In the genomic region with DNA sequence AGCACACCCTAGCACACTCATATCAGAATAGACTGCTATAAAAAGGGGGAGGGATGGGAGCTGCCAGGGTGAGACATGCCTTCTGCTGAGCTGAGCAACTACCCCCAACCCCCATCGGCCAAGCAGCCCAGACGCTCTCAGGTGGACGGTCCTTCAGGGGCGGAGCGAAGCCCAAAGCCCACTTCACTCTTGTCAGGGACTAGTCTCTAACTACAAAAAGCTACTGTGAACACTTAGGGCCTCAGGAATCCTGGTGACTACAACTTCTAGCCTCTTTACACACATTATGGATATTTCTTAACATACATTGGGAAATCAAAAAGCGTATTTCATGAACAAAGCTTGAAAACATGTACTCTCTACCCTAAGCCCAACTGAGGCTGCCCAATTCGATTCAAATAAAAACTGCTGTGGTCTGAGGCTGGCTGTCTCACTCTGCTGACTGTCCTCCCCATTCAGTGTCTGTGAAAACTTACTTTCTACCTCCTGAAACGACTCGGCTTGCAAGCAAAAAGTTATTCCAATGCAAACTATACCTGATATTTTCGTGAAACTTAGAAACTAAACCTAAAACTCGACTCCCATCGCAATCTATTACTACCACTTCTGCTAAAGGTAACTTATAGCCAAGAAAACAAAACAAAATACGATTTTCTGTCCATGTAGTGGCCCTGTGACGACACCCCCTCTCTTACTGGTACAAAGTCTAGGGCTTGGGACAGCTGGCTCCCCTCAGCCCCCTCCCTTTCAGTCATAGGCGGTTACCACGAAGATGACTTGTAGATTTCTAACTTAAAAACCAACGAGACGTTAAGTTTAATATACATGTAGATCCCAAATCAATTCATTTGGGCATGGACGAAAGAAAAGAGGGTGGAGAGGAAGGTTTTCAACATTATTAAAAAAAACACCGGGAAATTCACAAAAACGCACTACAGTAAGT, we compare ENCODE assay signal across 8 cellular contexts. TPM values are rescaled to one million over a fixed set of nuclear protein-coding genes. Genes with fewer than 3 reads are reported as not detected.
DNase-seq lines count a peak whose midpoint lies in the region; ATAC-seq lines count a peak whose summit lies in the region.

No MANE protein-coding gene starts in this region.

- peak overlapping the region; percentile 86 for H3K4me3 Mint-ChIP-seq in activated naive CD8-positive, alpha-beta T cell treated with anti-CD3 and anti-CD28 coated beads for 36 hours

- H3K27ac Mint-ChIP-seq in activated naive CD8-positive, alpha-beta T cell treated with anti-CD3 and anti-CD28 coated beads for 36 hours, result peak overlapping the region; percentile 90

- H3K9me3 Mint-ChIP-seq in activated naive CD8-positive, alpha-beta T cell treated with anti-CD3 and anti-CD28 coated beads for 36 hours, result no peaks in the 10 kb centered on the region

- peaks cover 71% of the 10 kb centered on the region for H3K4me1 Mint-ChIP-seq in activated naive CD8-positive, alpha-beta T cell treated with anti-CD3 and anti-CD28 coated beads for 36 hours

- intact Hi-C loops in sciatic nerve (cut with DNase I), result loop anchor here (5.0 kb wide), 1 partner anchor 100 kb away; no protein-coding TSS in a partner anchor

- H3K27me3 Mint-ChIP-seq in activated naive CD8-positive, alpha-beta T cell treated with anti-CD3 and anti-CD28 coated beads for 36 hours, result no peaks in the 10 kb centered on the region

- ATAC-seq in sciatic nerve, result peak; percentile 27
- no peak for ATAC-seq in HG03342 (IDR thresholded peaks at IDR 0.05; ENCODE audit: unreplicated experiment)

- DNase-seq in activated CD4-positive, alpha-beta T cell treated with anti-CD3 and anti-CD28 coated beads for 48 hours, result peak; percentile 50
- no peak for DNase-seq in activated CD4-positive, alpha-beta T cell treated with anti-CD3 and anti-CD28 coated beads, Interleukin-2, amount 50 U/mL, for 4 hours
- peak; percentile 29 for DNase-seq in NCI-H524 treated with DMSO at 0.1 percent for 48 hours (lab: John Stamatoyannopoulos, UW)
- DNase-seq in activated naive CD8-positive, alpha-beta T cell treated with anti-CD3 and anti-CD28 coated beads for 36 hours, result peak; percentile 33
- peak; percentile 47 for DNase-seq in hepatic stellate cell (ENCODE audit: low spot score)
- no peak for DNase-seq in sciatic nerve (ENCODE audit: low spot score)
- DNase-seq in OCI-M2 (lab: John Stamatoyannopoulos, UW; ENCODE audit: unreplicated experiment), result no peak

- no peaks in the 10 kb centered on the region for H3K36me3 Mint-ChIP-seq in activated naive CD8-positive, alpha-beta T cell treated with anti-CD3 and anti-CD28 coated beads for 36 hours

RNA-seq across cellular contexts. Expression of a gene that starts 1.2 kb away (rescaled TPM):
- total RNA-seq in activated naive CD8-positive, alpha-beta T cell treated with anti-CD3 and anti-CD28 coated beads for 36 hours, result 10 to 100 TPM; 22.7 to 23.3 TPM
- total RNA-seq in sciatic nerve, result 25.5 TPM

Comparison
In these comparisons a context has a peak if more than half of its experiments do, and no peak if none do; other contexts are left out.
1. DNase-seq: peak in activated CD4-positive, alpha-beta T cell treated with anti-CD3 and anti-CD28 coated beads for 48 hours (single experiment), NCI-H524 treated with DMSO at 0.1 percent for 48 hours (single experiment), activated naive CD8-positive, alpha-beta T cell treated with anti-CD3 and anti-CD28 coated beads for 36 hours (single experiment) and hepatic stellate cell (single experiment); none in activated CD4-positive, alpha-beta T cell treated with anti-CD3 and anti-CD28 coated beads, Interleukin-2, amount 50 U/mL, for 4 hours (0 of 2), sciatic nerve (single experiment) and OCI-M2 (single experiment).